22 cellular contexts compared by ENCODE assay signal in the genomic region with DNA sequence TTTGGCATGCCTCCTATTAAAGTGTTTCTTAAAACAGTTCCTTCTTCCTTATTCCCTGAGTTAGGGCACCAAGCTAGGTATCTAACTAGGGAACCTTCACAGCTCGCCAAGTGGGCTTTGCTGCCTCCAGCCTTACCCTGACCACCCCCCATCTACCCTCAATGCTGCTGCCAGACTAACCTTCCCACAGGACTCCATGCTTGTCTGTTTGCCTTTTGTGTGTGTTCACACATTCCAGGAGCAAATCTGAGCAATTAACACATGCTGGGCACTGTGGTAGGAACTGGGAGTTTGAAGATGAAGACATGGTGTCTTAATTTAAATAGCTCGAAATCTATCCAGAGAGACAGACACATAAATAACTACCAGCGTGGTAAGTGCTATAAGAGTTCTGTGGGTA.
"Had no signal": no experiment of that assay in that cellular context is flagged by ENCODE, and none has a peak within 500 bp of the region (broad histone marks: within the 10 kb centered on the region; RNA-seq: fewer than 3 reads in every experiment).

No MANE protein-coding gene starts in this region.

- H3K27me3 Mint-ChIP-seq: central memory CD8-positive, alpha-beta T cell; dendritic cell treated with granulocyte-macrophage colony-stimulating factor and Interleukin-4, amounts not matched to agents 40 ng/mL and 50 ng/mL, for 4 days; effector memory CD8-positive, alpha-beta T cell had no signal

- H3K79me2 ChIP-seq: hepatocyte had no signal

- H3K4me1 ChIP-seq: gastroesophageal sphincter, heart left ventricle, left lung had no signal

- H3K4me2 ChIP-seq: hepatocyte had no signal

- H3K4me1 Mint-ChIP-seq: central memory CD8-positive, alpha-beta T cell; immature natural killer cell; naive thymus-derived CD4-positive, alpha-beta T cell had no signal

- H3K27me3 ChIP-seq: colonic mucosa, gastroesophageal sphincter, heart left ventricle, hepatocyte, left lung had no signal

- ATAC-seq: effector memory CD8-positive, alpha-beta T cell; esophagus mucosa; gastroesophageal sphincter; heart left ventricle; left cardiac atrium; left lung; left ventricle myocardium superior; naive thymus-derived CD4-positive, alpha-beta T cell had no signal

- H3K36me3 Mint-ChIP-seq: immature natural killer cell; naive thymus-derived CD4-positive, alpha-beta T cell had no signal

- H3K9me3 ChIP-seq: colonic mucosa, gastroesophageal sphincter, heart left ventricle, left lung had no signal

- H3K36me3 ChIP-seq: colonic mucosa, gastroesophageal sphincter, heart left ventricle, left lung had no signal

- H3K4me3 Mint-ChIP-seq: central memory CD8-positive, alpha-beta T cell; dendritic cell treated with granulocyte-macrophage colony-stimulating factor and Interleukin-4, amounts not matched to agents 40 ng/mL and 50 ng/mL, for 4 days; effector memory CD8-positive, alpha-beta T cell; immature natural killer cell; naive thymus-derived CD4-positive, alpha-beta T cell had no signal

- H3K27ac Mint-ChIP-seq: dendritic cell treated with granulocyte-macrophage colony-stimulating factor and Interleukin-4, amounts not matched to agents 40 ng/mL and 50 ng/mL, for 4 days; effector memory CD8-positive, alpha-beta T cell; immature natural killer cell; naive thymus-derived CD4-positive, alpha-beta T cell had no signal

- DNase-seq: caudate nucleus; cerebellar nuclear complex; colonic mucosa; cortex of kidney; effector CD8-positive, alpha-beta T cell; effector memory CD8-positive, alpha-beta T cell; erythroblast; heart left ventricle; hypothalamus; immature natural killer cell; islet precursor cell; left cardiac atrium; left lung; left ventricle myocardium superior; midbrain; naive thymus-derived CD4-positive, alpha-beta T cell had no signal

- H3K27ac ChIP-seq: colonic mucosa, gastroesophageal sphincter, heart left ventricle, hepatocyte, left lung had no signal

- H3K4me3 ChIP-seq: colonic mucosa, gastroesophageal sphincter, heart left ventricle, hepatocyte, left lung, lung had no signal

- H2AFZ ChIP-seq: hepatocyte had no signal
